ENCODE assay signal across 34 cellular contexts in genomic region chr11:20631525-20632168, GRCh38. TPM values are rescaled to one million over a fixed set of nuclear protein-coding genes. Genes with fewer than 3 reads are reported as not detected.
DNase-seq lines count a peak whose midpoint lies in the region; ATAC-seq and TF ChIP-seq lines count a peak whose summit lies in the region.
"Had no signal": no experiment of that assay in that cellular context is flagged by ENCODE, and none has a peak within 500 bp of the region (broad histone marks: within the 10 kb centered on the region; RNA-seq: fewer than 3 reads in every experiment).

No MANE protein-coding gene starts in this region.

- H3K4me3 ChIP-seq in KMS-11 (IDR thresholded peaks at IDR 0.05; ENCODE audit: insufficient read depth, low read depth, low read length) = no peak overlapping the region
- H3K4me3 ChIP-seq: BLaER1 treated with 17β-estradiol and CSF1 and Interleukin-3, amounts not matched to agents 10 nM and 100 nM; esophagus muscularis mucosa; PC-9; right atrium auricular region; upper lobe of left lung had no signal

- DNase-seq in DMS53 (lab: John Stamatoyannopoulos, UW) (peak; percentile 32), DMS53 treated with DMSO at 0.1 percent for 48 hours (lab: John Stamatoyannopoulos, UW; ENCODE audit: unreplicated experiment) (no peak), NCI-H748 treated with DMSO at 0.1 percent for 48 hours (lab: John Stamatoyannopoulos, UW) (peak; percentile 85), foreskin keratinocyte (peak; percentile 77), G401 (ENCODE audit: low spot score) (no peak), NCI-H2196 (lab: John Stamatoyannopoulos, UW; ENCODE audit: unreplicated experiment) (no peak)
- DNase-seq in activated CD4-positive, alpha-beta T cell treated with anti-CD3 and anti-CD28 coated beads for 4 hours = no peak
- DNase-seq: activated CD4-positive, alpha-beta T cell treated with anti-CD3 and anti-CD28 coated beads, Interleukin-2, amount 50 U/mL, for 48 hours; activated naive CD4-positive, alpha-beta T cell; activated naive CD8-positive, alpha-beta T cell treated with anti-CD3 and anti-CD28 coated beads, Interleukin-2, amount 50 U/mL, for 24 hours; foreskin fibroblast; head of caudate nucleus; midbrain; naive B cell; NCI-H1694 treated with DMSO at 0.1 percent for 48 hours; PC-9; posterior cingulate gyrus; Right ventricle myocardium superior; small intestine; stimulated activated naive B cell treated with anti-CD40 and anti-IgM and Interleukin-4, amounts not matched to agents 10 μg/mL and 1 μg/mL and 100 μg/mL, for 72 hours; T-helper 17 cell; upper lobe of left lung had no signal

- no peaks in the 10 kb centered on the region for H3K27me3 ChIP-seq in KMS-11 (ENCODE audit: insufficient read depth, low read depth)
- peaks cover 8% of the 10 kb centered on the region for H3K27me3 ChIP-seq in foreskin keratinocyte
- H3K27me3 ChIP-seq: BLaER1 treated with 17β-estradiol and CSF1 and Interleukin-3, amounts not matched to agents 10 nM and 100 nM; right atrium auricular region; upper lobe of left lung had no signal

- in situ Hi-C loops in G401 (cut with HindIII; ENCODE audit: low sequenced_read_pairs) = no loop called here

- TF ChIP-seq CTCF in KMS-11 (conservative IDR thresholded peaks at IDR 0.05; ENCODE audit: low read depth, low read length) (no peak), foreskin keratinocyte (conservative IDR thresholded peaks at IDR 0.05) (no peak)

- no peaks in the 10 kb centered on the region for H4K20me1 ChIP-seq in KMS-11 (ENCODE audit: insufficient read depth)
- H4K20me1 ChIP-seq: BLaER1 treated with 17β-estradiol and CSF1 and Interleukin-3, amounts not matched to agents 10 nM and 100 nM had no signal

- H3K79me2 ChIP-seq in KMS-11 (ENCODE audit: insufficient read depth, low read depth) = no peaks in the 10 kb centered on the region

- H3K4me2 ChIP-seq in KMS-11 = peak overlapping the region; percentile 47
- H3K4me2 ChIP-seq: BLaER1 treated with 17β-estradiol and CSF1 and Interleukin-3, amounts not matched to agents 10 nM and 100 nM; PC-9 had no signal

- peak; percentile 83 for ATAC-seq in foreskin keratinocyte
- ATAC-seq: activated CD4-positive, CD25-positive, alpha-beta regulatory T cell treated with anti-CD3 and anti-CD28 coated beads, Interleukin-2, amount 50 U/mL, for 24 hours; activated naive CD8-positive, alpha-beta T cell treated with anti-CD3 and anti-CD28 coated beads, Interleukin-2, amount 50 U/mL, for 24 hours; stimulated activated naive B cell treated with anti-CD40 and anti-IgM and Interleukin-4, amounts not matched to agents 10 μg/mL and 1 μg/mL and 100 μg/mL, for 72 hours; T-helper 17 cell had no signal

- H3K27ac ChIP-seq in KMS-11 (peak overlapping the region; percentile 59), foreskin keratinocyte (no peak overlapping the region)
- H3K27ac ChIP-seq: 22Rv1; BLaER1 treated with 17β-estradiol and CSF1 and Interleukin-3, amounts not matched to agents 10 nM and 100 nM; esophagus muscularis mucosa; neutrophil; PC-9; right atrium auricular region; upper lobe of left lung had no signal

- H3K9ac ChIP-seq in KMS-11 = peak overlapping the region; percentile 13; the same call in 1 of the 2 replicates
- H3K9ac ChIP-seq: BLaER1 treated with 17β-estradiol and CSF1 and Interleukin-3, amounts not matched to agents 10 nM and 100 nM had no signal

- H2AFZ ChIP-seq in KMS-11 (ENCODE audit: low read depth) = peak overlapping the region; percentile 46; the same call in 1 of the 2 replicates
- H2AFZ ChIP-seq: PC-9 had no signal

- H3K4me1 ChIP-seq in KMS-11 (ENCODE audit: low read depth, poor library complexity, severe bottlenecking) (peaks cover 59% of the 10 kb centered on the region), foreskin keratinocyte (no peaks in the 10 kb centered on the region)
- H3K4me1 ChIP-seq: esophagus muscularis mucosa, upper lobe of left lung had no signal

- no peaks in the 10 kb centered on the region for H3K36me3 ChIP-seq in KMS-11 (ENCODE audit: insufficient read depth)
- H3K36me3 ChIP-seq: BLaER1 treated with 17β-estradiol and CSF1 and Interleukin-3, amounts not matched to agents 10 nM and 100 nM; esophagus muscularis mucosa; neutrophil; right atrium auricular region; upper lobe of left lung had no signal

RNA-seq across cellular contexts. Expression of gene SLC6A5, which starts 32.2 kb away (rescaled TPM):
- total RNA-seq in foreskin keratinocyte = not detected in 2 replicates
- polyA plus RNA-seq in foreskin keratinocyte = not detected in 2 replicates
- total RNA-seq in G401 (2014; rRNA removed; shearing (Covaris generic)) = not detected in 2 replicates
- total RNA-seq: astrocyte, cardiac septum, esophagus muscularis mucosa, liver, NCI-H460, PC-9, Right ventricle myocardium superior, T-helper 17 cell, upper lobe of left lung had no signal
- polyA plus RNA-seq: keratinocyte, liver had no signal

RNA-seq across cellular contexts. Expression of gene NELL1, which starts 37.7 kb away (rescaled TPM):
- total RNA-seq in foreskin keratinocyte = not detected in 2 replicates
- not detected in 2 replicates for polyA plus RNA-seq in foreskin keratinocyte
- 0.34 and 0.86 TPM in 2 replicates for total RNA-seq in G401 (2014; rRNA removed; shearing (Covaris generic))
- total RNA-seq: cardiac septum, liver, NCI-H460, PC-9, right atrium auricular region, Right ventricle myocardium superior, T-helper 17 cell had no signal
- polyA plus RNA-seq: keratinocyte, liver had no signal

Comparison
In these comparisons a context has a peak if more than half of its experiments do, and no peak if none do; other contexts are left out.
1. DNase-seq: peak in DMS53 (single experiment), NCI-H748 treated with DMSO at 0.1 percent for 48 hours (single experiment) and foreskin keratinocyte (2 of 2); none in DMS53 treated with DMSO at 0.1 percent for 48 hours (single experiment), G401 (single experiment), NCI-H2196 (single experiment) and activated CD4-positive, alpha-beta T cell treated with anti-CD3 and anti-CD28 coated beads for 4 hours (0 of 2).